Comparison of ENCODE assay signal across 1 cellular context in genomic region chr9:124618476-124618875, GRCh38.
TF ChIP-seq lines count a peak whose summit lies in the region.

No MANE protein-coding gene starts in this region.

TF ChIP-seq in HCT116, 20 proteins besides CTCF, POLR2A, EP300 and RAD21 (continued from another document):
- no peak for TF ChIP-seq EGR1 (IDR thresholded peaks at IDR 0.05; ENCODE audit: low read depth)
- TF ChIP-seq REST (IDR thresholded peaks at IDR 0.05; ENCODE audit: low read depth) = no peak
- TF ChIP-seq ZFX (IDR thresholded peaks at IDR 0.05) = no peak
- no peak for TF ChIP-seq CEBPB (IDR thresholded peaks at IDR 0.05; ENCODE audit: low read depth)
- TF ChIP-seq EZH2 (IDR thresholded peaks at IDR 0.05) = no peak
- TF ChIP-seq JUND (IDR thresholded peaks at IDR 0.05) = no peak
TF ChIP-seq in HCT116: peak in this region for 0.
